Comparison of ENCODE assay signal across 9 cellular contexts in genomic region chr1:29736582-29737188, GRCh38.
DNase-seq lines count a peak whose midpoint lies in the region; ATAC-seq and TF ChIP-seq lines count a peak whose summit lies in the region.
"Had no signal": no experiment of that assay in that cellular context is flagged by ENCODE, and none has a peak within 500 bp of the region (broad histone marks: within the 10 kb centered on the region; RNA-seq: fewer than 3 reads in every experiment).

No MANE protein-coding gene starts in this region.

- no peak overlapping the region for H3K4me3 ChIP-seq in SJCRH30
- no peak overlapping the region for H3K4me3 ChIP-seq in foreskin fibroblast (ENCODE audit: low read depth in 1 of 2, low read length in 2 of 2)
- H3K4me3 ChIP-seq: lung had no signal

- DNase-seq in stimulated activated CD4-positive, alpha-beta T cell treated with anti-CD3 and anti-CD28 coated beads, Interleukin-15, amount 100 ng/mL, for 24 hours: peak; percentile 16
- no peak for DNase-seq in stimulated activated CD4-positive, alpha-beta T cell treated with anti-CD3 and anti-CD28 coated beads, Interleukin-4, amount 100 ng/mL, for 24 hours
- peak; percentile 54 to 79 for DNase-seq in SJCRH30
- peak; percentile 28 to 76 for DNase-seq in foreskin fibroblast
- no peak for DNase-seq in NCI-H2107 (lab: John Stamatoyannopoulos, UW)

- H3K27ac ChIP-seq in SJCRH30: no peak overlapping the region

- no peaks in the 10 kb centered on the region for H3K4me1 ChIP-seq in SJCRH30

- TF ChIP-seq CTCF in foreskin fibroblast (IDR thresholded peaks at IDR 0.05; ENCODE audit: low read depth, low read length): no peak

- ATAC-seq in GM18517 (IDR thresholded peaks at IDR 0.05; ENCODE audit: unreplicated experiment) (no peak), HG03097 (IDR thresholded peaks at IDR 0.05; ENCODE audit: low FRiP score, unreplicated experiment) (no peak), GM18519 (IDR thresholded peaks at IDR 0.05; ENCODE audit: low FRiP score, unreplicated experiment) (no peak)

- peaks cover 7% of the 10 kb centered on the region for H3K27me3 ChIP-seq in SJCRH30

- no peaks in the 10 kb centered on the region for H3K36me3 ChIP-seq in SJCRH30

- H3K9me3 ChIP-seq in SJCRH30 (replicated peaks): no peaks in the 10 kb centered on the region

Comparison
In these comparisons a context has a peak if more than half of its experiments do, and no peak if none do; other contexts are left out.
1. DNase-seq: peak in stimulated activated CD4-positive, alpha-beta T cell treated with anti-CD3 and anti-CD28 coated beads, Interleukin-15, amount 100 ng/mL, for 24 hours (single experiment), SJCRH30 (2 of 2) and foreskin fibroblast (2 of 2); none in stimulated activated CD4-positive, alpha-beta T cell treated with anti-CD3 and anti-CD28 coated beads, Interleukin-4, amount 100 ng/mL, for 24 hours (single experiment) and NCI-H2107 (single experiment).